Comparison of ENCODE assay signal across 1 cellular context in the genomic region with DNA sequence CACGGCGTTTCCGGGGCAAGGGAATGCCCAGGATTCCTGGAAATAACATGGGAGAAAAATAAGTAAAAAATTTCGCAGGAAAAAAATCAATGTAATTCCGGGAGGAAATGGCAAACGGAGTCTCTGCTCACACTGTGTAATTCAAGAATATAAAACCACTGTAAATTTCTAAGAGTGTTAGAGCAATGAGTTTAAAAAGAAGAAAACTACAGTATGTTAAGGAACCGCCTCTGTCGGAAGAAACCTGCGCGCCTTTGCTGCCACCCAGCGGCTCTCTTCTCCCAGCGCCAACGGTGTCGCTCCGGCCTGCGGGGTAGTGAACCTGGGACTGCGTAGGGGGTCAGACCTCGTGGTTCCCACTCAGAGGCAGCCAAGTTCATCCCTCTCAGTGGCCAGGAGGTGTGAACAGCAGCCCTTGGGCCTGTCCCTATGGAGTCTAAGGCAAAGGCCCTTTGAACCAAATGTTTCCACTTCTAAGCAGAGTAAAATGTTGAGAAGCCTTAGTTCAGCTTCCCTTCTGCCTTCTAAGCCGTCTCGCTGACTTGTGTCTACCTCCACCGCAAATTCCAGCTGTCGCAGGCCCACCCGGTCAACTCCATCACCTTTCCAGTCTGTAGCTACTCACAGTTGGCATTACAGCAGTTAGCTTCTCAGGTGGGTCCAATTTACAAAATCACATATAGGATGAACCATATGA.
TF ChIP-seq lines count a peak whose summit lies in the region.

No MANE protein-coding gene starts in this region.

TF ChIP-seq in H1, 55 proteins besides CTCF, POLR2A, EP300 and RAD21 (continued from another document):
- TF ChIP-seq E2F6 (IDR thresholded peaks at IDR 0.05) (peak; percentile 89), ATF2 (IDR thresholded peaks at IDR 0.05; ENCODE audit: low read length) (no peak), EZH2 (IDR thresholded peaks at IDR 0.05; ENCODE audit: low read depth, low read length, severe bottlenecking) (peak; percentile 5), CREB1 (IDR thresholded peaks at IDR 0.05) (no peak), RXRA (IDR thresholded peaks at IDR 0.05; ENCODE audit: insufficient read depth, low read depth, low read length) (no peak), SIN3A (conservative IDR thresholded peaks at IDR 0.05 in 1 of 2, IDR thresholded peaks at IDR 0.05 in 1 of 2; ENCODE audit: low read depth in 1 of 2, low read length in 2 of 2) (0 out of 4 replicates have a peak, but pooled peaks of 1 of the 2 experiments have one; percentile 6), SAP30 (IDR thresholded peaks at IDR 0.05; ENCODE audit: insufficient read depth, insufficient replicate concordance, low read length) (no peak), PHF8 (conservative IDR thresholded peaks at IDR 0.05; ENCODE audit: low read depth, low read length) (no peak), BRCA1 (IDR thresholded peaks at IDR 0.05; ENCODE audit: low read depth, low read length) (peak; percentile 22; the same call in 1 of the 2 replicates), TBP (IDR thresholded peaks at IDR 0.05; ENCODE audit: low read depth, low read length) (peak; percentile 23; the same call in 1 of the 2 replicates), CTBP2 (IDR thresholded peaks at IDR 0.05; ENCODE audit: borderline replicate concordance, insufficient read depth, insufficient read length, low read length) (no peak), FOSL1 (IDR thresholded peaks at IDR 0.05; ENCODE audit: insufficient read depth, low read depth, low read length) (no peak), USF2 (IDR thresholded peaks at IDR 0.05; ENCODE audit: low read length) (no peak), TAF1 (IDR thresholded peaks at IDR 0.05; ENCODE audit: low read depth, low read length) (no peak)
- TF ChIP-seq, protein P1, sequence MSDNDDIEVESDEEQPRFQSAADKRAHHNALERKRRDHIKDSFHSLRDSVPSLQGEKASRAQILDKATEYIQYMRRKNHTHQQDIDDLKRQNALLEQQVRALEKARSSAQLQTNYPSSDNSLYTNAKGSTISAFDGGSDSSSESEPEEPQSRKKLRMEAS (IDR thresholded peaks at IDR 0.05) = peak; percentile 93
